In genomic region chr1:5404412-5405203, GRCh38 we compare ENCODE assay signal across 1 cellular context.
TF ChIP-seq lines count a peak whose summit lies in the region.

No MANE protein-coding gene starts in this region.

TF ChIP-seq in HepG2, 621 proteins besides CTCF, POLR2A, EP300 and RAD21 (continued from another document):
- TF ChIP-seq ZNF251 (CRISPR knock-in tag; IDR thresholded peaks at IDR 0.05) (no peak), ZNF24 (IDR thresholded peaks at IDR 0.05) (no peak)
